ENCODE assay signal across 8 cellular contexts in the genomic region with DNA sequence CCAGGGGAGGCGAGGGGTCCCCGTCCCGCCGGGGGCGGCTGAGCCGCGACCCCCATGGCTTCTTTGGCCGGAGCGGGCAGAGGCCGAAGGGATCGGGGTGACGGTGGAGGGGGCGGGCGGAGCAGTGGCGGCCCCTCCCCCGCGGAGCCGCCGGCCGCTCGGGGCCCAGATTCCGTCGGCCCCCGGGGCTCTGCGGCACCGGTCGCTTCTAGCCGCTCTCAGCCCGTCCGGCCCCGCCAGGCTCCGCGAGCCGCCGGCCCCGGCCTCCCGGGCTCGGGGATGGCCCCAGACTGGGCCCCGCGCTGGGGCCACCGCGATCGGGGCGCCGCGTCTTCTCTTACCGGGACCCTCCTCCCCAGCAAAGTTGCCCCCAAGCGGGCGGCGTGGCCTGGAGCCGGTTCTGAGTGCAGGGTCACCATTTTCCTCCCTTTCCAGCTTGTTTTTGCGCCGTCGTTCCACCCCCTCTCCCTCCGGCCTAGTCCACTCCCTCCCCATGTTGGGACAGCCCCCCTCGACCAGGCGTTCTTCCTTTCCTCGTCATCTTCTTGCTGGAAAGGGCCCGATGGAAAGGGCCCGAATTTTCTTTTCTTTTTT. TPM values are rescaled to one million over a fixed set of nuclear protein-coding genes. Genes with fewer than 3 reads are reported as not detected.
DNase-seq lines count a peak whose midpoint lies in the region; ATAC-seq, FAIRE-seq and TF ChIP-seq lines count a peak whose summit lies in the region.

No MANE protein-coding gene starts in this region.

- intact Hi-C loops in kidney (cut with DNase I), result no loop called here
- intact Hi-C loops in spleen (cut with DNase I; ENCODE audit: low total_unique reads), result loop anchor here (10.0 kb wide), 2 partner anchors 142 to 172 kb away; a partner anchor contains a TSS

- H3K27me3 ChIP-seq in spleen (replicated peaks in 1 of 7), result no peaks in the 10 kb centered on the region

- H3K9ac ChIP-seq in kidney (ENCODE audit: low read length in 2 of 2), result peak overlapping the region; percentile 89 to 92

- H3K36me3 ChIP-seq in kidney (ENCODE audit: control insufficient read depth in 1 of 2, insufficient read depth in 2 of 2, low read length in 2 of 2) (no peaks in the 10 kb centered on the region), spleen (no peaks in the 10 kb centered on the region)

- H3K4me1 ChIP-seq in kidney (ENCODE audit: control insufficient read depth in 1 of 2, insufficient read depth in 1 of 2, low read depth in 1 of 2, low read length in 2 of 2), result peaks cover 4 to 12% of the 10 kb centered on the region in 2 donors
- peaks cover 31 to 74% (median 60%) of the 10 kb centered on the region in 6 donors for H3K4me1 ChIP-seq in spleen

- H3K4me3 ChIP-seq in kidney (ENCODE audit: low read length in 2 of 2) (peak overlapping the region; percentile 69 to 85), spleen (peak overlapping the region; percentile 59 to 92 (median 84))

- 0 to 1% (median 1%) methylated on average over 14 to 60 of the region's 60 CpGs for WGBS in spleen, 5 donors

- TF ChIP-seq POLR2A in spleen (IDR thresholded peaks at IDR 0.05), result no peak

- H3K9me3 ChIP-seq in kidney (ENCODE audit: control insufficient read depth in 1 of 2, low read length in 2 of 2) (no peaks in the 10 kb centered on the region), spleen (no peaks in the 10 kb centered on the region)

- no peak for FAIRE-seq in kidney (lab: Jason Lieb, UNC)

- H3K27ac ChIP-seq in kidney (ENCODE audit: low read depth in 2 of 2, low read length in 2 of 2), result peak overlapping the region; percentile 99 to 100
- peak overlapping the region; percentile 93 to 99 (median 98) for H3K27ac ChIP-seq in spleen

- ATAC-seq in HG03097 (IDR thresholded peaks at IDR 0.05; ENCODE audit: low FRiP score, unreplicated experiment) (peak; percentile 16), SK-N-SH treated with all-trans-retinoic acid at 6 μM for 48 hours (peak; percentile 66)

- DNase-seq in 8988T (peak; percentile 42), GM13976 (ENCODE audit: low spot score) (peak; percentile 77), cerebellum (ENCODE audit: low spot score) (peak; percentile 49), kidney (peak; percentile 88), spleen (peak; percentile 90), NOMO-1 treated with dmso at 0.1 percent for 144 hours (lab: John Stamatoyannopoulos, UW; ENCODE audit: unreplicated experiment) (no peak)

- TF ChIP-seq CTCF in GM13976 (IDR thresholded peaks at IDR 0.05; ENCODE audit: borderline replicate concordance, control extremely low read depth, extremely low read depth, insufficient read depth, missing control alignments) (no peak), kidney (IDR thresholded peaks at IDR 0.05; ENCODE audit: borderline replicate concordance, extremely low read depth, insufficient read depth) (no peak), spleen (IDR thresholded peaks at IDR 0.05 in 8 of 11, conservative IDR thresholded peaks at IDR 0.05 in 3 of 11) (no peak)

- in situ Hi-C loops in GM13976 (cut with MboI; ENCODE audit: low sequenced_read_pairs, unreplicated experiment), result loop anchor here (10.0 kb wide), 1 partner anchor 172 kb away; no protein-coding TSS in a partner anchor

TF ChIP-seq in SK-N-SH treated with all-trans-retinoic acid at 6 μM for 48 hours, 23 proteins besides CTCF, POLR2A, EP300 and RAD21:
- TF ChIP-seq ZNF70 (CRISPR knock-in tag; IDR thresholded peaks at IDR 0.05), result no peak
- no peak for TF ChIP-seq ISL1 (CRISPR knock-in tag; IDR thresholded peaks at IDR 0.05)
- no peak for TF ChIP-seq TCF4 (CRISPR knock-in tag; IDR thresholded peaks at IDR 0.05; ENCODE audit: borderline replicate concordance)
- TF ChIP-seq ZFP30 (CRISPR knock-in tag; IDR thresholded peaks at IDR 0.05), result no peak
- TF ChIP-seq ZC3H10 (CRISPR knock-in tag; IDR thresholded peaks at IDR 0.05), result no peak
- TF ChIP-seq ZFP3 (CRISPR knock-in tag; IDR thresholded peaks at IDR 0.05), result no peak
- TF ChIP-seq RARB (CRISPR knock-in tag; IDR thresholded peaks at IDR 0.05), result no peak

RNA-seq across cellular contexts. Expression of a gene that starts 0.8 kb away (rescaled TPM):
- 46.7 TPM for total RNA-seq in cerebellum
- 83.7 TPM for total RNA-seq in kidney
- 1.9 TPM for polyA plus RNA-seq in kidney (ENCODE audit: insufficient read depth, low read depth, low replicate concordance)
- 10 to 100 TPM; 50.5 to 96.8 (median 60.9) TPM for total RNA-seq in spleen
- 1 to 10 TPM in 2 of 3 donors, under 1 TPM in 1; 0.79 to 4.8 (median 1.0) TPM for polyA plus RNA-seq in spleen
